Comparison of ENCODE assay signal across 24 cellular contexts in the genomic region with DNA sequence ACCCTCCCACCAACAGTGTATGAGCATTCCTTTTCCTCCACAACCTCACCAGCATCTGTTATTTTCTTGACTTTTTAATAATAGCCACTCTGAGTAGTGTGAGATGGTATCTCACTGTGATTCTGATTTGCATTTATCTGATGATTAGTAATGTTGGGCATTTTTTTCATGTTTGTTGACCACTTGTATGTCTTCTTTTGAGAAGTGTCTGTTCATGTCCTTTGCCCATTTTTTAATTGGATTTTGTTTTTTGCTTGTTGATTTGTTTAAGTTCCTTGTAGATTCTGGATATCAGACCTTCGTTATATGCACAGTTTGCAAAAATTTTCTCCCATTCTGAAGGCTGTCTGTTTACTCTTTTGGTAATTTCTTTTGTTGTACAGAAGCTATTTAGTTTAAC. TPM values are rescaled to one million over a fixed set of nuclear protein-coding genes. Genes with fewer than 3 reads are reported as not detected.
"Had no signal": no experiment of that assay in that cellular context is flagged by ENCODE, and none has a peak within 500 bp of the region (broad histone marks: within the 10 kb centered on the region; RNA-seq: fewer than 3 reads in every experiment).

No MANE protein-coding gene starts in this region.

- ATAC-seq: activated CD8-positive, alpha-beta T cell treated with anti-CD3 and anti-CD28 coated beads for 36 hours; esophagus mucosa; left colon; psoas muscle had no signal

- H3K27ac ChIP-seq: parathyroid adenoma, psoas muscle, thoracic aorta had no signal

- H3K9me3 ChIP-seq: psoas muscle, thoracic aorta had no signal

- H3K4me1 Mint-ChIP-seq: mesothelial cell of epicardium, neural crest cell had no signal

- H3K9ac ChIP-seq: parathyroid adenoma had no signal

- H3K27ac Mint-ChIP-seq: activated CD8-positive, alpha-beta T cell treated with anti-CD3 and anti-CD28 coated beads for 36 hours; mesothelial cell of epicardium had no signal

- H3K27me3 ChIP-seq: spleen had no signal

- H3K4me1 ChIP-seq: parathyroid adenoma, psoas muscle had no signal

- H3K79me2 ChIP-seq: parathyroid adenoma had no signal

- H3K4me3 ChIP-seq: psoas muscle, spleen, thoracic aorta had no signal

- H3K4me3 Mint-ChIP-seq: activated CD8-positive, alpha-beta T cell treated with anti-CD3 and anti-CD28 coated beads for 36 hours; mesothelial cell of epicardium; neural crest cell had no signal

- DNase-seq: activated CD4-positive, alpha-beta T cell treated with anti-CD3 and anti-CD28 coated beads for 1 hour; activated CD4-positive, alpha-beta T cell treated with anti-CD3 and anti-CD28 coated beads, Interleukin-2, amount 50 U/mL, for 1 hour; activated CD8-positive, alpha-beta T cell treated with anti-CD3 and anti-CD28 coated beads for 36 hours; activated naive CD4-positive, alpha-beta T cell treated with Interleukin-2 at 50 U/mL for 16 hours; activated T-cell treated with anti-CD3 and anti-CD28 coated beads, Interleukin-2, amount 50 U/mL, for 48 hours; amygdala; caudate nucleus; foreskin fibroblast; head of caudate nucleus; hippocampal formation; kidney; left colon; occipital lobe; psoas muscle; spleen; stimulated activated naive CD4-positive, alpha-beta T cell treated with Interleukin-2 at 50 U/mL for 16 hours; T-helper 2 cell; trophoblast cell had no signal

- FAIRE-seq: kidney, urothelium cell line had no signal

- H3K27me3 Mint-ChIP-seq: activated CD8-positive, alpha-beta T cell treated with anti-CD3 and anti-CD28 coated beads for 36 hours had no signal

- H2AFZ ChIP-seq: parathyroid adenoma had no signal

RNA-seq across cellular contexts. Expression of gene SP100, which starts 59.1 kb away (rescaled TPM):
- total RNA-seq: neural crest cell had no signal
